ENCODE assay signal across 11 cellular contexts in the genomic region with DNA sequence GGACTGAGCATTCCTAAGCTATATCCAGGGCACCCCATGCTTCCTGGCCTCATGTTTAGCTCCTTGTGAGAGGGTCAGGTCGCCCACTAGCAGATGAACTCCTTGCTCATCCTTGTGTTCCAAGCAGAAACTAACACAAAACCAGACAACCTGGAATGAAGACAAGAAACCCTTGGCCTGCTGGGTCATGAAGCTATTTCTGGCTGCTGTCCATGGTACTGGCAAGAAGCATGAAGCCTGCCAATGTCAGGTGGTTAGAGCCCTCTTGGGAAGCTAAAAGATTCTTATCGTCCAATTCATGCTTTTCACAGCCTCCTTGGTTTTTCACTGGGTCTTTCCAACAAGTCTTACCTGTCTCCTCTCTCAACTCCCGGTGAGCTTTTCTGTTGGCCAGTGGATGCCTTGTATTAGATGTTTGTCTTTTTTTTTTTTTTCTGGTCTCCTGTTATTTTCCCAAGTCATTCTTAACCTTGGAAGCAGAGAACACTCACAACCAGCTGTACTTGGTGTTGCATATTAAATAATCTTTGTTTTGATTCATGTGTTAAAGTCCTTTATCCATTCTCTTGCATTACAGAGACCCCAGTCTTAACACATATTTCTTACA.
DNase-seq lines count a peak whose midpoint lies in the region; ATAC-seq and TF ChIP-seq lines count a peak whose summit lies in the region.
"Had no signal": no experiment of that assay in that cellular context is flagged by ENCODE, and none has a peak within 500 bp of the region (broad histone marks: within the 10 kb centered on the region; RNA-seq: fewer than 3 reads in every experiment).

No MANE protein-coding gene starts in this region.

- H3K36me3 ChIP-seq in mammary epithelial cell (ENCODE audit: insufficient read depth, low read length): no peaks in the 10 kb centered on the region
- no peaks in the 10 kb centered on the region for H3K36me3 ChIP-seq in lower lobe of right lung

- ATAC-seq in GM19328 (IDR thresholded peaks at IDR 0.05; ENCODE audit: unreplicated experiment) (no peak), lower lobe of right lung (no peak), left lobe of liver (no peak)
- ATAC-seq: natural killer cell treated with Interleukin-12 subunit alpha and Interleukin-12 subunit beta and Interleukin-15 and Interleukin-18, amount 100 ng/mL, for 72 hours had no signal

- in situ Hi-C loops in mammary epithelial cell (cut with MboI; ENCODE audit: low sequenced_read_pairs in 2 of 2): no loop called here

- H3K9me3 ChIP-seq in mammary epithelial cell (replicated peaks; ENCODE audit: insufficient read depth, low read length) (peaks cover 7% of the 10 kb centered on the region), lower lobe of right lung (peaks cover 7% of the 10 kb centered on the region)

- H2AFZ ChIP-seq in mammary epithelial cell (ENCODE audit: low read depth, low read length): no peak overlapping the region

- no peaks in the 10 kb centered on the region for H4K20me1 ChIP-seq in mammary epithelial cell (ENCODE audit: insufficient read depth, low read length)

- H3K27me3 Mint-ChIP-seq in nephron progenitor cell (ENCODE audit: low read depth, poor library complexity): peaks cover 22% of the 10 kb centered on the region

- no peaks in the 10 kb centered on the region for H3K4me1 Mint-ChIP-seq in nephron progenitor cell

- no peak overlapping the region for H3K4me3 Mint-ChIP-seq in nephron progenitor cell
- H3K4me3 Mint-ChIP-seq: natural killer cell treated with Interleukin-12 subunit alpha and Interleukin-12 subunit beta and Interleukin-15 and Interleukin-18, amount 100 ng/mL, for 72 hours had no signal

- 2% methylated on average over 3 of the region's 3 CpGs for WGBS in mammary epithelial cell (ENCODE audit: low coverage, missing lambda C conversion rate)

- peaks cover 15% of the 10 kb centered on the region for H3K9me3 Mint-ChIP-seq in nephron progenitor cell
- H3K9me3 Mint-ChIP-seq: natural killer cell treated with Interleukin-12 subunit alpha and Interleukin-12 subunit beta and Interleukin-15 and Interleukin-18, amount 100 ng/mL, for 72 hours had no signal

- H3K36me3 Mint-ChIP-seq in nephron progenitor cell (ENCODE audit: low read depth): no peaks in the 10 kb centered on the region
- H3K36me3 Mint-ChIP-seq: natural killer cell treated with Interleukin-12 subunit alpha and Interleukin-12 subunit beta and Interleukin-15 and Interleukin-18, amount 100 ng/mL, for 72 hours had no signal

- H3K4me1 ChIP-seq in mammary epithelial cell (ENCODE audit: insufficient read depth, low read length) (no peaks in the 10 kb centered on the region), lower lobe of right lung (no peaks in the 10 kb centered on the region)

- H3K4me3 ChIP-seq in mammary epithelial cell (replicated peaks in 1 of 3; ENCODE audit: insufficient read depth in 1 of 3, low read depth in 2 of 3, low read length in 3 of 3) (no peak overlapping the region), lower lobe of right lung (no peak overlapping the region), coronary artery (no peak overlapping the region)

- intact Hi-C loops in mammary epithelial cell (cut with micrococcal nuclease) (loop anchor here (2.0 kb wide), 1 partner anchor 17 kb away; no protein-coding TSS in a partner anchor), lower lobe of right lung (cut with DNase I) (no loop called here)

- dilution Hi-C loops in mammary epithelial cell (cut with HindIII; ENCODE audit: low sequenced_read_pairs): no loop called here

- no peaks in the 10 kb centered on the region for H3K79me2 ChIP-seq in mammary epithelial cell (ENCODE audit: insufficient read depth, low read length)

- H3K27me3 ChIP-seq in mammary epithelial cell (ENCODE audit: insufficient read depth, low read length) (no peaks in the 10 kb centered on the region), lower lobe of right lung (ENCODE audit: low read depth) (no peaks in the 10 kb centered on the region)

- peak; percentile 58 for DNase-seq in ELF-1 (ENCODE audit: low read depth, low spot score)
- peak; percentile 24 for DNase-seq in NAMALWA (ENCODE audit: low spot score)
- peak; percentile 48 for DNase-seq in mammary epithelial cell
- DNase-seq in nephron progenitor cell: peak; percentile 69
- no peak for DNase-seq in lower lobe of right lung
- DNase-seq in left lobe of liver (ENCODE audit: low spot score): no peak
- DNase-seq in coronary artery (ENCODE audit: low spot score): no peak
- DNase-seq: stimulated activated naive CD4-positive, alpha-beta T cell; T-helper 2 cell had no signal

- no TSS peak for BruUV-seq in mammary epithelial cell (replicated peaks; lab: Mats Ljungman, UMichigan)

- CTCF ChIA-PET in mammary epithelial cell (lab: Charles Lee; ENCODE audit: low non-redundant PET): no interaction called here

- no peak overlapping the region for H3K27ac Mint-ChIP-seq in nephron progenitor cell
- H3K27ac Mint-ChIP-seq: natural killer cell treated with Interleukin-12 subunit alpha and Interleukin-12 subunit beta and Interleukin-15 and Interleukin-18, amount 100 ng/mL, for 72 hours had no signal

- TF ChIP-seq CTCF in mammary epithelial cell (conservative IDR thresholded peaks at IDR 0.05 in 1 of 2, IDR thresholded peaks at IDR 0.05 in 1 of 2; ENCODE audit: extremely low read depth in 1 of 2, insufficient read depth in 1 of 2, low read depth in 1 of 2, low read length in 2 of 2): no peak
- TF ChIP-seq CTCF in nephron progenitor cell (IDR thresholded peaks at IDR 0.05): no peak
- TF ChIP-seq CTCF in lower lobe of right lung (IDR thresholded peaks at IDR 0.05): no peak
- no peak for TF ChIP-seq CTCF in coronary artery (IDR thresholded peaks at IDR 0.05)

- H3K9ac ChIP-seq in mammary epithelial cell (ENCODE audit: insufficient read depth, low read length): no peak overlapping the region

- no peak overlapping the region for H3K4me2 ChIP-seq in mammary epithelial cell (ENCODE audit: insufficient read depth, low read depth, low read length)

- no peak overlapping the region for H3K27ac ChIP-seq in mammary epithelial cell (ENCODE audit: insufficient read depth, low read depth, low read length)
- H3K27ac ChIP-seq in lower lobe of right lung: no peak overlapping the region
- H3K27ac ChIP-seq in coronary artery: no peak overlapping the region

Comparison
In these comparisons a context has a peak if more than half of its experiments do, and no peak if none do; other contexts are left out.
1. DNase-seq: peak in ELF-1 (single experiment), NAMALWA (single experiment), mammary epithelial cell (single experiment) and nephron progenitor cell (single experiment); none in lower lobe of right lung (single experiment), left lobe of liver (single experiment) and coronary artery (single experiment).